13 cellular contexts compared by ENCODE assay signal in genomic region chrX:82087699-82088098, GRCh38.
DNase-seq lines count a peak whose midpoint lies in the region; ATAC-seq and TF ChIP-seq lines count a peak whose summit lies in the region.
"Had no signal": no experiment of that assay in that cellular context is flagged by ENCODE, and none has a peak within 500 bp of the region (broad histone marks: within the 10 kb centered on the region; RNA-seq: fewer than 3 reads in every experiment).

No MANE protein-coding gene starts in this region.

- peak overlapping the region; percentile 93 for H3K27ac ChIP-seq in KMS-11
- peak overlapping the region in 1 of 12 donors; percentile 38 for H3K27ac ChIP-seq in heart left ventricle
- H3K27ac ChIP-seq in stomach, result no peak overlapping the region

- peaks cover 62% of the 10 kb centered on the region for H3K4me1 ChIP-seq in KMS-11 (ENCODE audit: low read depth, poor library complexity, severe bottlenecking)
- H3K4me1 ChIP-seq in heart left ventricle, result no peaks in the 10 kb centered on the region
- peaks cover 0 to 13% (median 0%) of the 10 kb centered on the region in 4 donors for H3K4me1 ChIP-seq in stomach

- no peak for TF ChIP-seq EP300 in stomach (IDR thresholded peaks at IDR 0.05)

- H3K27me3 ChIP-seq in KMS-11 (ENCODE audit: insufficient read depth, low read depth), result no peaks in the 10 kb centered on the region
- H3K27me3 ChIP-seq in heart left ventricle, result no peaks in the 10 kb centered on the region
- H3K27me3 ChIP-seq in stomach, result no peaks in the 10 kb centered on the region

- H3K9ac ChIP-seq in KMS-11, result peak overlapping the region; percentile 57

- H3K9me3 ChIP-seq in heart left ventricle (peaks cover 0 to 28% (median 0%) of the 10 kb centered on the region in 12 donors), stomach (peaks cover 0 to 14% (median 5%) of the 10 kb centered on the region in 4 donors)

- no peaks in the 10 kb centered on the region for H4K20me1 ChIP-seq in KMS-11 (ENCODE audit: insufficient read depth)

- ATAC-seq in heart left ventricle (peak; percentile 73 to 92 (median 88)), GM21447 (IDR thresholded peaks at IDR 0.05; ENCODE audit: unreplicated experiment) (no peak), HG02938 (IDR thresholded peaks at IDR 0.05; ENCODE audit: unreplicated experiment) (no peak)
- ATAC-seq: natural killer cell had no signal

- DNase-seq in NCI-H748 (lab: John Stamatoyannopoulos, UW; ENCODE audit: unreplicated experiment), result peak; percentile 90
- peak in 3 of 5 donors; percentile 25 to 39 (median 32) for DNase-seq in heart left ventricle
- DNase-seq in stomach, result peak; percentile 40
- DNase-seq in H4 (ENCODE audit: low spot score), result no peak
- DNase-seq: activated CD4-positive, alpha-beta T cell treated with anti-CD3 and anti-CD28 coated beads for 48 hours; activated T-cell treated with anti-CD3 and anti-CD28 coated beads for 4 hours; effector CD4-positive, alpha-beta T cell; natural killer cell; NCI-H1930; SHP77 had no signal

- TF ChIP-seq POLR2A in heart left ventricle (IDR thresholded peaks at IDR 0.05) (no peak), stomach (IDR thresholded peaks at IDR 0.05) (no peak)

- H3K36me3 ChIP-seq in KMS-11 (ENCODE audit: insufficient read depth), result no peaks in the 10 kb centered on the region
- no peaks in the 10 kb centered on the region for H3K36me3 ChIP-seq in heart left ventricle
- H3K36me3 ChIP-seq in stomach, result no peaks in the 10 kb centered on the region

- peak overlapping the region; percentile 79 for H2AFZ ChIP-seq in KMS-11 (ENCODE audit: low read depth)

- intact Hi-C loops in heart left ventricle (cut with DNase I), result no loop called here
- intact Hi-C loops in stomach (cut with DNase I; ENCODE audit: low total_unique reads), result no loop called here

- TF ChIP-seq CTCF in KMS-11 (conservative IDR thresholded peaks at IDR 0.05; ENCODE audit: low read depth, low read length) (no peak), heart left ventricle (IDR thresholded peaks at IDR 0.05) (no peak), stomach (IDR thresholded peaks at IDR 0.05) (no peak)

- H3K79me2 ChIP-seq in KMS-11 (ENCODE audit: insufficient read depth, low read depth), result no peaks in the 10 kb centered on the region

- peak overlapping the region; percentile 94 for H3K4me2 ChIP-seq in KMS-11

- H3K4me3 ChIP-seq in KMS-11 (IDR thresholded peaks at IDR 0.05; ENCODE audit: insufficient read depth, low read depth, low read length) (no peak overlapping the region), heart left ventricle (no peak overlapping the region), stomach (no peak overlapping the region)

- WGBS in heart left ventricle, 4 donors, result 23 to 37% (median 24%) methylated on average over 3 of the region's 3 CpGs
- WGBS in stomach, 5 donors, result 6 to 25% (median 20%) methylated on average over 2 to 3 of the region's 3 CpGs

Comparison
In these comparisons a context has a peak if more than half of its experiments do, and no peak if none do; other contexts are left out.
1. ATAC-seq: peak in heart left ventricle (4 of 4); none in GM21447 (single experiment) and HG02938 (single experiment).